ENCODE assay signal across 29 cellular contexts in the genomic region with DNA sequence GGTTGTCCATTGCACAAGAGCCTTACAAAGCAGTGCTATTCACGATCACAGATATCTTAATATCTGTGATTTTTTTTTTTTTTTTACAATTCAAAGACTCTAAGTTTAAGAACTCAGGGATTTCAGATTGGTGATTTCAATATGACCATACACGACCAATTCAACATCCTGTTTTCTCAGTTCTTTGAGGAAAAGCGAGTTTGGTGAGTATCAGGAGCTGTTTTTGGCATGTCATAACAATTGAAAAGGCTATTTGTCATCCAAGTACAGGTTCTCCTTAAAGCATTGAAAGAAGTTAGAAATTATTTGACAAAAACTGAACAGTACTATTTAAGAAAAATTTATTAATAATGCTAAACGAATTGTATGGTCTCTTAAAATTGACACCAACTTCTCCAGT.
"Had no signal": no experiment of that assay in that cellular context is flagged by ENCODE, and none has a peak within 500 bp of the region (broad histone marks: within the 10 kb centered on the region; RNA-seq: fewer than 3 reads in every experiment).

No MANE protein-coding gene starts in this region.

- H3K4me1 ChIP-seq: stomach, suprapubic skin, testis, thyroid gland, tibial artery, tibial nerve, transverse colon, upper lobe of left lung, upper lobe of right lung, uterus, vagina had no signal

- H3K4me1 Mint-ChIP-seq: stimulated activated memory B cell treated with anti-CD40 and anti-IgM and Interleukin-4, amounts not matched to agents 10 μg/mL and 1 μg/mL and 100 μg/mL, for 72 hours; stimulated activated naive B cell treated with anti-CD40 and anti-IgM and Interleukin-4, amounts not matched to agents 10 μg/mL and 1 μg/mL and 100 μg/mL, for 72 hours had no signal

- H3K4me3 ChIP-seq: stomach, suprapubic skin, testis, thoracic aorta, thyroid gland, tibial artery, tibial nerve, transverse colon, upper lobe of left lung, upper lobe of right lung, uterus, vagina had no signal

- DNase-seq: stimulated activated CD4-positive, alpha-beta T cell treated with anti-CD3 and anti-CD28 coated beads, Interleukin-2, amount 100 ng/mL, for 48 hours; stimulated activated CD4-positive, alpha-beta T cell treated with anti-CD3 and anti-CD28 coated beads, Interleukin-4, amount 100 ng/mL, for 1 hour; stimulated activated CD4-positive, alpha-beta T cell treated with anti-CD3 and anti-CD28 coated beads, Interleukin-4, amount 100 ng/mL, for 24 hours; stimulated activated CD4-positive, alpha-beta T cell treated with anti-CD3 and anti-CD28 coated beads, Interleukin-4, amount 100 ng/mL, for 4 hours; stimulated activated CD8-positive, alpha-beta memory T cell treated with anti-CD3 and anti-CD28 coated beads, Interleukin-4, amount 100 ng/mL, for 48 hours; stimulated activated naive B cell treated with anti-CD40 and anti-IgM and Interleukin-4, amounts not matched to agents 10 μg/mL and 1 μg/mL and 100 μg/mL, for 72 hours; stimulated activated naive CD4-positive, alpha-beta T cell; stimulated activated naive CD4-positive, alpha-beta T cell treated with Interleukin-2 at 50 U/mL for 16 hours; stimulated activated naive CD8-positive, alpha-beta T cell treated with anti-CD3 and anti-CD28 coated beads, Interleukin-15, amount 100 ng/mL, for 72 hours; stimulated activated naive CD8-positive, alpha-beta T cell treated with anti-CD3 and anti-CD28 coated beads, Interleukin-15, Interleukin-2, amounts not matched to agents 100 U/mL and 50 U/mL, for 24 hours; stomach; substantia nigra; testis; thyroid gland; tibial artery; transverse colon; trophoblast cell; upper lobe of left lung; upper lobe of right lung; uterus had no signal

- ATAC-seq: stimulated activated effector memory CD8-positive, alpha-beta T cell treated with anti-CD3 and anti-CD28 coated beads, Interleukin-12 subunit alpha, Interleukin-12 subunit beta, amount 100 ng/mL, for 72 hours; stimulated activated memory B cell treated with anti-CD40 and anti-IgM and Interleukin-4, amounts not matched to agents 10 μg/mL and 1 μg/mL and 100 μg/mL, for 72 hours; stimulated activated naive B cell treated with anti-CD40 and anti-IgM and Interleukin-4, amounts not matched to agents 10 μg/mL and 1 μg/mL and 100 μg/mL, for 72 hours; stimulated activated naive CD8-positive, alpha-beta T cell treated with anti-CD3 and anti-CD28 coated beads, Interleukin-15, amount 100 ng/mL, for 72 hours; stimulated activated naive CD8-positive, alpha-beta T cell treated with anti-CD3 and anti-CD28 coated beads, Interleukin-15, Interleukin-2, amounts not matched to agents 100 U/mL and 50 U/mL, for 24 hours; upper lobe of right lung had no signal

- H3K36me3 Mint-ChIP-seq: stimulated activated effector memory CD8-positive, alpha-beta T cell treated with anti-CD3 and anti-CD28 coated beads, Interleukin-12 subunit alpha, Interleukin-12 subunit beta, amount 100 ng/mL, for 72 hours; stimulated activated memory B cell treated with anti-CD40 and anti-IgM and Interleukin-4, amounts not matched to agents 10 μg/mL and 1 μg/mL and 100 μg/mL, for 72 hours; stimulated activated naive B cell treated with anti-CD40 and anti-IgM and Interleukin-4, amounts not matched to agents 10 μg/mL and 1 μg/mL and 100 μg/mL, for 72 hours; type B pancreatic cell had no signal

- H3K36me3 ChIP-seq: stomach, suprapubic skin, thoracic aorta, thyroid gland, tibial artery, tibial nerve, transverse colon, upper lobe of left lung, upper lobe of right lung, uterus, vagina had no signal

- H3K9me3 ChIP-seq: suprapubic skin, testis, thoracic aorta, thyroid gland, tibial artery, tibial nerve, transverse colon, upper lobe of left lung, upper lobe of right lung, uterus, vagina had no signal

- H3K27me3 Mint-ChIP-seq: stimulated activated memory B cell treated with anti-CD40 and anti-IgM and Interleukin-4, amounts not matched to agents 10 μg/mL and 1 μg/mL and 100 μg/mL, for 72 hours; stimulated activated naive B cell treated with anti-CD40 and anti-IgM and Interleukin-4, amounts not matched to agents 10 μg/mL and 1 μg/mL and 100 μg/mL, for 72 hours; stimulated activated naive CD8-positive, alpha-beta T cell treated with anti-CD3 and anti-CD28 coated beads, Interleukin-15, amount 100 ng/mL, for 72 hours; stimulated activated naive CD8-positive, alpha-beta T cell treated with anti-CD3 and anti-CD28 coated beads, Interleukin-15, Interleukin-2, amounts not matched to agents 100 ng/mL and 50 ng/mL, for 24 hours; type B pancreatic cell had no signal

- H3K4me3 Mint-ChIP-seq: stimulated activated effector memory CD8-positive, alpha-beta T cell treated with anti-CD3 and anti-CD28 coated beads, Interleukin-12 subunit alpha, Interleukin-12 subunit beta, amount 100 ng/mL, for 72 hours; stimulated activated memory B cell treated with anti-CD40 and anti-IgM and Interleukin-4, amounts not matched to agents 10 μg/mL and 1 μg/mL and 100 μg/mL, for 72 hours; stimulated activated naive B cell treated with anti-CD40 and anti-IgM and Interleukin-4, amounts not matched to agents 10 μg/mL and 1 μg/mL and 100 μg/mL, for 72 hours; stimulated activated naive CD8-positive, alpha-beta T cell treated with anti-CD3 and anti-CD28 coated beads, Interleukin-15, amount 100 ng/mL, for 72 hours; stimulated activated naive CD8-positive, alpha-beta T cell treated with anti-CD3 and anti-CD28 coated beads, Interleukin-15, Interleukin-2, amounts not matched to agents 100 ng/mL and 50 ng/mL, for 24 hours; type B pancreatic cell had no signal

- H3K27ac Mint-ChIP-seq: stimulated activated effector memory CD8-positive, alpha-beta T cell treated with anti-CD3 and anti-CD28 coated beads, Interleukin-12 subunit alpha, Interleukin-12 subunit beta, amount 100 ng/mL, for 72 hours; stimulated activated memory B cell treated with anti-CD40 and anti-IgM and Interleukin-4, amounts not matched to agents 10 μg/mL and 1 μg/mL and 100 μg/mL, for 72 hours; stimulated activated naive B cell treated with anti-CD40 and anti-IgM and Interleukin-4, amounts not matched to agents 10 μg/mL and 1 μg/mL and 100 μg/mL, for 72 hours; stimulated activated naive CD8-positive, alpha-beta T cell treated with anti-CD3 and anti-CD28 coated beads, Interleukin-15, amount 100 ng/mL, for 72 hours; stimulated activated naive CD8-positive, alpha-beta T cell treated with anti-CD3 and anti-CD28 coated beads, Interleukin-15, Interleukin-2, amounts not matched to agents 100 ng/mL and 50 ng/mL, for 24 hours; type B pancreatic cell had no signal

- FAIRE-seq: urothelium cell line had no signal

- H3K9me3 Mint-ChIP-seq: stimulated activated effector memory CD8-positive, alpha-beta T cell treated with anti-CD3 and anti-CD28 coated beads, Interleukin-12 subunit alpha, Interleukin-12 subunit beta, amount 100 ng/mL, for 72 hours; stimulated activated naive CD8-positive, alpha-beta T cell treated with anti-CD3 and anti-CD28 coated beads, Interleukin-15, Interleukin-2, amounts not matched to agents 100 ng/mL and 50 ng/mL, for 24 hours had no signal

- H3K27me3 ChIP-seq: stomach, suprapubic skin, testis, thyroid gland, tibial artery, tibial nerve, transverse colon, upper lobe of left lung, upper lobe of right lung, uterus, vagina had no signal

- H3K27ac ChIP-seq: stomach, suprapubic skin, testis, thoracic aorta, thyroid gland, tibial artery, tibial nerve, transverse colon, upper lobe of left lung, upper lobe of right lung, uterus, vagina had no signal
